Comparison of ENCODE assay signal across 22 cellular contexts in the genomic region with DNA sequence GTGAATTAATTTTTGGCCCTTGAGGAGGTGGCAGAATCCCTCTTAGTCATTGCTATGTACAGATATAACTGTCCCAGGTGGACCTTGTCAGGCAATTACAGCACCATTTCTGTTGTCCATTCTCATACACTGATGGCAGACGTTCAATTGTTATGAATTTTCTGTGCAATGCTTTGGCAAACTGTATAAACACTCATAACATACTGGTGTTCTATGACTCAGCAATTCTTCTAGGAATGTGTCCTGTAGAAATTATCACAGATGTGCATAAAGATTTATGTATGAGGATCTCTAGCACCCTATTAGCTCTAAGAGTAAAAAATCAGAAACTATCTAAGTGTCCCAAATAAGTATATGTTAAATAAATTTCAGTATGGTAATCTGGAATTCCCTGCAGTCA.
A peak's percentile ranks its signal among the peaks of the same experiment; 100 is the strongest.
DNase-seq lines count a peak whose midpoint lies in the region; ATAC-seq, FAIRE-seq and TF ChIP-seq lines count a peak whose summit lies in the region.
"Had no signal": no experiment of that assay in that cellular context is flagged by ENCODE, and none has a peak within 500 bp of the region (broad histone marks: within the 10 kb centered on the region; RNA-seq: fewer than 3 reads in every experiment).

No MANE protein-coding gene starts in this region.

- 10% methylated on average over 1 of the region's 1 CpG for WGBS in HepG2 (ENCODE audit: low lambda C conversion rate)
- 20% methylated on average over 1 of the region's 1 CpG for WGBS in right lobe of liver (ENCODE audit: insufficient coverage, low coverage, low lambda C conversion rate, missing lambda C conversion rate)

- intact Hi-C loops in HepG2 (cut with micrococcal nuclease; ENCODE audit: unreplicated experiment), result no loop called here
- intact Hi-C loops in right lobe of liver (cut with DNase I), result no loop called here

- ATAC-seq in HepG2 (no peak), right lobe of liver (no peak), HG03460 (IDR thresholded peaks at IDR 0.05; ENCODE audit: unreplicated experiment) (no peak), GM21737 (IDR thresholded peaks at IDR 0.05; ENCODE audit: unreplicated experiment) (no peak), left lobe of liver (no peak)
- ATAC-seq: activated CD8-positive, alpha-beta T cell treated with anti-CD3 and anti-CD28 coated beads, Interleukin-2, amount 10 ng/mL, durations not matched to agents 7 days and 5 days; activated T-cell treated with anti-CD3 and anti-CD28 coated beads, Interleukin-2, amount 50 U/mL, for 72 hours; T-cell; WTC11 had no signal

- H3K4me1 ChIP-seq in HepG2 (ENCODE audit: insufficient read depth, low read length), result no peaks in the 10 kb centered on the region; the same call in 1 of the 2 replicates
- peaks cover 0 to 31% (median 13%) of the 10 kb centered on the region in 4 donors for H3K4me1 ChIP-seq in right lobe of liver

- H3K36me3 ChIP-seq in HepG2 (replicated peaks in 1 of 2; ENCODE audit: control insufficient read depth in 1 of 2, insufficient read depth in 2 of 2, low read length in 2 of 2) (no peaks in the 10 kb centered on the region), right lobe of liver (no peaks in the 10 kb centered on the region)

- TF ChIP-seq POLR2A in HepG2 (IDR thresholded peaks at IDR 0.05; ENCODE audit: insufficient read depth in 1 of 2, low read depth in 2 of 2, low read length in 2 of 2) (no peak), right lobe of liver (IDR thresholded peaks at IDR 0.05) (no peak)

- CTCF ChIA-PET in HepG2 (lab: Yijun Ruan, JAX; ENCODE audit: low intra/inter-chr PET ratio, low total read pairs), result no interaction called here

- no TSS peak for BruUV-seq in HepG2 (replicated peaks; lab: Mats Ljungman, UMichigan)

- in situ Hi-C loops in HepG2 (cut with HindIII; ENCODE audit: extremely low pct_ligation_motif_present, low pct_unique_long_range_greater_than_20kb), result no loop called here

- H3K9me3 ChIP-seq in HepG2 (ENCODE audit: low read length) (no peaks in the 10 kb centered on the region), right lobe of liver (no peaks in the 10 kb centered on the region)

- H4K20me1 ChIP-seq in HepG2 (ENCODE audit: insufficient read depth, low read length), result no peaks in the 10 kb centered on the region

- no peak for TF ChIP-seq RAD21 in HepG2 (CRISPR knock-in tag; IDR thresholded peaks at IDR 0.05)

- DNase-seq in HepG2 (ENCODE audit: low spot score) (no peak), right lobe of liver (no peak), amniotic epithelial cell (ENCODE audit: low read depth) (peak; percentile 35), fibroblast of pulmonary artery (ENCODE audit: low read depth) (peak; percentile 85), T1000 (lab: John Stamatoyannopoulos, UW) (no peak), left lobe of liver (ENCODE audit: low spot score) (no peak)
- DNase-seq: activated CD8-positive, alpha-beta T cell treated with anti-CD3 and anti-CD28 coated beads, Interleukin-2, amount 10 ng/mL, durations not matched to agents 7 days and 5 days; activated T-cell treated with anti-CD3 and anti-CD28 coated beads, Interleukin-2, amount 50 U/mL, for 72 hours; central memory CD4-positive, alpha-beta T cell; GDM1; glutamatergic neuron; mesendoderm; NCI-H2029; NCI-H748 treated with DMSO at 0.1 percent for 48 hours; T-cell had no signal

- H3K27me3 ChIP-seq in HepG2 (ENCODE audit: control insufficient read depth in 1 of 2, insufficient read depth in 2 of 2, low read length in 2 of 2), result no peaks in the 10 kb centered on the region
- no peaks in the 10 kb centered on the region for H3K27me3 ChIP-seq in right lobe of liver

- TF ChIP-seq CTCF in HepG2 (CRISPR knock-in tag; IDR thresholded peaks at IDR 0.05), result no peak
- no peak for TF ChIP-seq CTCF in right lobe of liver (IDR thresholded peaks at IDR 0.05)
- no peak for TF ChIP-seq CTCF in fibroblast of pulmonary artery (IDR thresholded peaks at IDR 0.05; ENCODE audit: low read length, missing control alignments)

- TF ChIP-seq EP300 in HepG2 (IDR thresholded peaks at IDR 0.05; ENCODE audit: low read depth in 2 of 2, low read length in 2 of 2), result no peak
- no peak for TF ChIP-seq EP300 in HepG2 (CRISPR knock-in tag; IDR thresholded peaks at IDR 0.05; ENCODE audit: borderline replicate concordance)

- no peaks in the 10 kb centered on the region for H3K79me2 ChIP-seq in HepG2 (ENCODE audit: insufficient read depth, low read length)

- H3K27ac ChIP-seq in HepG2 (ENCODE audit: extremely low read length, insufficient read depth, low read length) (no peak overlapping the region), right lobe of liver (no peak overlapping the region)

- H3K9ac ChIP-seq in HepG2 (ENCODE audit: insufficient read depth, low read depth, low read length), result no peak overlapping the region

- POLR2A ChIA-PET in HepG2 (lab: Yijun Ruan, JAX), result no interaction called here

- no peak overlapping the region for H2AFZ ChIP-seq in HepG2 (ENCODE audit: low read length)

- H3K4me3 ChIP-seq in HepG2 (replicated peaks in 1 of 3; ENCODE audit: insufficient read depth in 1 of 3, low read depth in 2 of 3, low read length in 3 of 3) (no peak overlapping the region), right lobe of liver (no peak overlapping the region), fibroblast of pulmonary artery (replicated peaks; ENCODE audit: low read depth, low read length) (no peak overlapping the region)

- FAIRE-seq in HepG2 (lab: Jason Lieb, UNC), result no peak
- FAIRE-seq: GM12892, H54, RCC 7860, urothelium cell line had no signal

- H3K4me2 ChIP-seq in HepG2 (ENCODE audit: low read depth, low read length), result no peak overlapping the region

TF ChIP-seq in HepG2, 621 proteins besides CTCF, POLR2A, EP300 and RAD21:
- TF ChIP-seq MAFK (conservative IDR thresholded peaks at IDR 0.05 in 1 of 2, IDR thresholded peaks at IDR 0.05 in 1 of 2; ENCODE audit: low read length in 2 of 2), result peak; percentile 64 to 76
- TF ChIP-seq GABPA (IDR thresholded peaks at IDR 0.05; ENCODE audit: low read depth, low read length), result no peak
- no peak for TF ChIP-seq GABPA (CRISPR knock-in tag; IDR thresholded peaks at IDR 0.05; ENCODE audit: low read depth)
- peak; percentile 70 for TF ChIP-seq MAFF (IDR thresholded peaks at IDR 0.05; ENCODE audit: low read depth, low read length)
- peak; percentile 94 for TF ChIP-seq NFE2L2 (IDR thresholded peaks at IDR 0.05; ENCODE audit: low read length)

Comparison
In these comparisons a context has a peak if more than half of its experiments do, and no peak if none do; other contexts are left out.
1. DNase-seq: peak in amniotic epithelial cell (single experiment) and fibroblast of pulmonary artery (single experiment); none in HepG2 (single experiment), right lobe of liver (0 of 3), T1000 (single experiment) and left lobe of liver (single experiment).